ENCODE assay signal across 1 cellular context in genomic region chr1:160115545-160116276, GRCh38.
TF ChIP-seq lines count a peak whose summit lies in the region.

ATP1A2 (plus strand) TSS chr1:160115759; CDS start chr1:160115862, 103 bp downstream.

TF ChIP-seq in HepG2, 621 proteins besides CTCF, POLR2A, EP300 and RAD21 (continued from another document):
- TF ChIP-seq ZBTB37 (CRISPR knock-in tag; IDR thresholded peaks at IDR 0.05) (no peak), ZNF784 (CRISPR knock-in tag; IDR thresholded peaks at IDR 0.05; ENCODE audit: borderline replicate concordance) (no peak), ZBTB1 (CRISPR knock-in tag; IDR thresholded peaks at IDR 0.05; ENCODE audit: borderline replicate concordance) (no peak), ZC3H13 (CRISPR knock-in tag; IDR thresholded peaks at IDR 0.05) (no peak), SETDB1 (CRISPR knock-in tag; IDR thresholded peaks at IDR 0.05; ENCODE audit: borderline replicate concordance) (no peak)
- TF ChIP-seq, protein P1, sequence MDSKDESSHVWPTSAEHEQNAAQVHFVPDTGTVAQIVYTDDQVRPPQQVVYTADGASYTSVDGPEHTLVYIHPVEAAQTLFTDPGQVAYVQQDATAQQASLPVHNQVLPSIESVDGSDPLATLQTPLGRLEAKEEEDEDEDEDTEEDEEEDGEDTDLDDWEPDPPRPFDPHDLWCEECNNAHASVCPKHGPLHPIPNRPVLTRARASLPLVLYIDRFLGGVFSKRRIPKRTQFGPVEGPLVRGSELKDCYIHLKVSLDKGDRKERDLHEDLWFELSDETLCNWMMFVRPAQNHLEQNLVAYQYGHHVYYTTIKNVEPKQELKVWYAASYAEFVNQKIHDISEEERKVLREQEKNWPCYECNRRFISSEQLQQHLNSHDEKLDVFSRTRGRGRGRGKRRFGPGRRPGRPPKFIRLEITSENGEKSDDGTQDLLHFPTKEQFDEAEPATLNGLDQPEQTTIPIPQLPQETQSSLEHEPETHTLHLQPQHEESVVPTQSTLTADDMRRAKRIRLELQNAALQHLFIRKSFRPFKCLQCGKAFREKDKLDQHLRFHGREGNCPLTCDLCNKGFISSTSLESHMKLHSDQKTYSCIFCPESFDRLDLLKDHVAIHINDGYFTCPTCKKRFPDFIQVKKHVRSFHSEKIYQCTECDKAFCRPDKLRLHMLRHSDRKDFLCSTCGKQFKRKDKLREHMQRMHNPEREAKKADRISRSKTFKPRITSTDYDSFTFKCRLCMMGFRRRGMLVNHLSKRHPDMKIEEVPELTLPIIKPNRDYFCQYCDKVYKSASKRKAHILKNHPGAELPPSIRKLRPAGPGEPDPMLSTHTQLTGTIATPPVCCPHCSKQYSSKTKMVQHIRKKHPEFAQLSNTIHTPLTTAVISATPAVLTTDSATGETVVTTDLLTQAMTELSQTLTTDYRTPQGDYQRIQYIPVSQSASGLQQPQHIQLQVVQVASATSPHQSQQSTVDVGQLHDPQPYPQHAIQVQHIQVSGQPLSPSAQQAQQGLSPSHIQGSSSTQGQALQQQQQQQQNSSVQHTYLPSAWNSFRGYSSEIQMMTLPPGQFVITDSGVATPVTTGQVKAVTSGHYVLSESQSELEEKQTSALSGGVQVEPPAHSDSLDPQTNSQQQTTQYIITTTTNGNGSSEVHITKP (CRISPR knock-in tag; IDR thresholded peaks at IDR 0.05; ENCODE audit: low read depth) = no peak
- TF ChIP-seq, protein P2, sequence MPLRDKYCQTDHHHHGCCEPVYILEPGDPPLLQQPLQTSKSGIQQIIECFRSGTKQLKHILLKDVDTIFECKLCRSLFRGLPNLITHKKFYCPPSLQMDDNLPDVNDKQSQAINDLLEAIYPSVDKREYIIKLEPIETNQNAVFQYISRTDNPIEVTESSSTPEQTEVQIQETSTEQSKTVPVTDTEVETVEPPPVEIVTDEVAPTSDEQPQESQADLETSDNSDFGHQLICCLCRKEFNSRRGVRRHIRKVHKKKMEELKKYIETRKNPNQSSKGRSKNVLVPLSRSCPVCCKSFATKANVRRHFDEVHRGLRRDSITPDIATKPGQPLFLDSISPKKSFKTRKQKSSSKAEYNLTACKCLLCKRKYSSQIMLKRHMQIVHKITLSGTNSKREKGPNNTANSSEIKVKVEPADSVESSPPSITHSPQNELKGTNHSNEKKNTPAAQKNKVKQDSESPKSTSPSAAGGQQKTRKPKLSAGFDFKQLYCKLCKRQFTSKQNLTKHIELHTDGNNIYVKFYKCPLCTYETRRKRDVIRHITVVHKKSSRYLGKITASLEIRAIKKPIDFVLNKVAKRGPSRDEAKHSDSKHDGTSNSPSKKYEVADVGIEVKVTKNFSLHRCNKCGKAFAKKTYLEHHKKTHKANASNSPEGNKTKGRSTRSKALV (CRISPR knock-in tag; IDR thresholded peaks at IDR 0.05) = no peak
